ENCODE assay signal across 8 cellular contexts in genomic region chr2:195656859-195657633, GRCh38. TPM values are rescaled to one million over a fixed set of nuclear protein-coding genes. Genes with fewer than 3 reads are reported as not detected.
DNase-seq lines count a peak whose midpoint lies in the region; ATAC-seq and TF ChIP-seq lines count a peak whose summit lies in the region.

A gene with protein sequence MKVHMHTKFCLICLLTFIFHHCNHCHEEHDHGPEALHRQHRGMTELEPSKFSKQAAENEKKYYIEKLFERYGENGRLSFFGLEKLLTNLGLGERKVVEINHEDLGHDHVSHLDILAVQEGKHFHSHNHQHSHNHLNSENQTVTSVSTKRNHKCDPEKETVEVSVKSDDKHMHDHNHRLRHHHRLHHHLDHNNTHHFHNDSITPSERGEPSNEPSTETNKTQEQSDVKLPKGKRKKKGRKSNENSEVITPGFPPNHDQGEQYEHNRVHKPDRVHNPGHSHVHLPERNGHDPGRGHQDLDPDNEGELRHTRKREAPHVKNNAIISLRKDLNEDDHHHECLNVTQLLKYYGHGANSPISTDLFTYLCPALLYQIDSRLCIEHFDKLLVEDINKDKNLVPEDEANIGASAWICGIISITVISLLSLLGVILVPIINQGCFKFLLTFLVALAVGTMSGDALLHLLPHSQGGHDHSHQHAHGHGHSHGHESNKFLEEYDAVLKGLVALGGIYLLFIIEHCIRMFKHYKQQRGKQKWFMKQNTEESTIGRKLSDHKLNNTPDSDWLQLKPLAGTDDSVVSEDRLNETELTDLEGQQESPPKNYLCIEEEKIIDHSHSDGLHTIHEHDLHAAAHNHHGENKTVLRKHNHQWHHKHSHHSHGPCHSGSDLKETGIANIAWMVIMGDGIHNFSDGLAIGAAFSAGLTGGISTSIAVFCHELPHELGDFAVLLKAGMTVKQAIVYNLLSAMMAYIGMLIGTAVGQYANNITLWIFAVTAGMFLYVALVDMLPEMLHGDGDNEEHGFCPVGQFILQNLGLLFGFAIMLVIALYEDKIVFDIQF (plus strand): TSS chr2:195657226. CDS start chr2:195680043, 22,817 bp downstream.

- peak within 1 kb of the TSS; percentile 100 for H3K27ac Mint-ChIP-seq in central memory CD8-positive, alpha-beta T cell (ENCODE audit: low read depth)

- DNase-seq in AG09309 (ENCODE audit: low read depth) (peak; percentile 88), NCI-H446 (lab: John Stamatoyannopoulos, UW) (peak; percentile 98 to 99), inferior parietal cortex (ENCODE audit: extremely low spot score) (peak; percentile 100), spleen (peak; percentile 100)
- peak; percentile 95 for DNase-seq in activated CD4-positive, CD25-positive, alpha-beta regulatory T cell treated with anti-CD3 and anti-CD28 coated beads, Interleukin-2, amount 50 U/mL, for 16 hours (ENCODE audit: low read depth, low spot score)
- peak; percentile 99 for DNase-seq in central memory CD8-positive, alpha-beta T cell (ENCODE audit: low spot score in 2 of 2)

- no peaks in the 10 kb centered on the region for H3K36me3 ChIP-seq in spleen

- intact Hi-C loops in spleen (cut with DNase I; ENCODE audit: low total_unique reads) = loop anchor here (10.0 kb wide), 1 partner anchor 152 kb away; no protein-coding TSS in a partner anchor

- H3K27ac ChIP-seq in spleen = peak within 1 kb of the TSS; percentile 99 to 100 (median 100)

- TF ChIP-seq POLR2A in spleen (IDR thresholded peaks at IDR 0.05) = peak; percentile 90 to 97 (median 97)

- H3K4me1 Mint-ChIP-seq in central memory CD8-positive, alpha-beta T cell = peaks cover 31% of the 10 kb centered on the region

- peaks cover 15 to 55% (median 45%) of the 10 kb centered on the region in 6 donors for H3K4me1 ChIP-seq in spleen

- no peaks in the 10 kb centered on the region for H3K9me3 ChIP-seq in spleen

- no peaks in the 10 kb centered on the region for H3K27me3 Mint-ChIP-seq in central memory CD8-positive, alpha-beta T cell

- H3K9me3 Mint-ChIP-seq in central memory CD8-positive, alpha-beta T cell = no peaks in the 10 kb centered on the region

- WGBS in spleen, 5 donors = 0 to 1% (median 0%) methylated on average over 38 to 85 of the region's 85 CpGs

- peak within 1 kb of the TSS; percentile 100 for H3K4me3 Mint-ChIP-seq in central memory CD8-positive, alpha-beta T cell

- TF ChIP-seq CTCF in AG09309 (IDR thresholded peaks at IDR 0.05; ENCODE audit: control insufficient read depth, insufficient read depth, low read depth, low read length, missing control alignments) = no peak
- TF ChIP-seq CTCF in spleen (IDR thresholded peaks at IDR 0.05 in 8 of 11, conservative IDR thresholded peaks at IDR 0.05 in 3 of 11) = peak in 5 of 11 experiments; percentile 19 to 53 (median 39)

- peak within 1 kb of the TSS; percentile 97 for H3K4me3 ChIP-seq in AG09309 (ENCODE audit: control insufficient read depth, low read depth, low read length)
- H3K4me3 ChIP-seq in spleen = peak within 1 kb of the TSS; percentile 56 to 91 (median 74)

- H3K36me3 Mint-ChIP-seq in central memory CD8-positive, alpha-beta T cell (ENCODE audit: insufficient read depth) = peaks cover 26% of the 10 kb centered on the region

- ATAC-seq in GM19025 (IDR thresholded peaks at IDR 0.05; ENCODE audit: low read depth, unreplicated experiment) (peak; percentile 72), HG03342 (IDR thresholded peaks at IDR 0.05; ENCODE audit: unreplicated experiment) (peak; percentile 74)
- ATAC-seq in central memory CD8-positive, alpha-beta T cell (replicated peaks; ENCODE audit: extremely low read depth, poor library complexity, severe bottlenecking) = peak; percentile 71

- H3K27me3 ChIP-seq in spleen (replicated peaks in 1 of 7) = no peaks in the 10 kb centered on the region

RNA-seq across cellular contexts. Expression of the gene that starts here (rescaled TPM):
- 10 to 100 TPM; 47.7 to 78.1 (median 60.7) TPM for total RNA-seq in spleen
- polyA plus RNA-seq in spleen = 10 to 100 TPM in 1 of 3 donors, 1 to 10 TPM in 2; 7.9 to 14.4 (median 8.3) TPM

Comparison
In these comparisons a context has a peak if more than half of its experiments do, and no peak if none do; other contexts are left out.
1. Peak in every context shown above with its lines: DNase-seq, ATAC-seq, H3K4me3 ChIP-seq and H3K27ac ChIP-seq.